ENCODE assay signal across 16 cellular contexts in the genomic region with DNA sequence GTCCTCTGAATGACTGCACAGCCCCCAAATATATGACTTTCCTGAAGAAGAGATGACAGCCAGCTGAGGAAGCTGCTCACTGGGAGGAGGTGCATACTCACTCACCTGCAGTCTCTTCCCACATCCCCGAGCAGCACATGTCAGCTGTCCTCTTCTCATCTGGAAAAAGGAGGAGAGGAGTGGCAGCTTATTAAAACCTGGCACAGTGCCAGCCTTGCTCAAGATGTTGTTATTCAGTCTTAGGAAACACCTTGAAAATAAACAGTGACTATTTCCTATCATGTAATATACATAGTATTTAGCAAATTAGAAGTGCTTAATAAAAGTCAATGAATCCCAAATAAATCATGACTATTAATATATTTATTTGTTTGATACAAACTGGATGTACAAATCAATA.
A peak's percentile ranks its signal among the peaks of the same experiment; 100 is the strongest.
DNase-seq lines count a peak whose midpoint lies in the region; ATAC-seq and FAIRE-seq lines count a peak whose summit lies in the region.
"Had no signal": no experiment of that assay in that cellular context is flagged by ENCODE, and none has a peak within 500 bp of the region (broad histone marks: within the 10 kb centered on the region; RNA-seq: fewer than 3 reads in every experiment).

No MANE protein-coding gene starts in this region.

- DNase-seq in DMS 273 (lab: John Stamatoyannopoulos, UW; ENCODE audit: unreplicated experiment) (peak; percentile 14), DMS 273 treated with DMSO at 0.1 percent for 48 hours (lab: John Stamatoyannopoulos, UW) (no peak), NCI-H187 treated with DMSO at 0.1 percent for 48 hours (lab: John Stamatoyannopoulos, UW) (peak; percentile 10), SK-N-DZ (ENCODE audit: low spot score) (peak; percentile 12), frontal cortex (ENCODE audit: low spot score in 2 of 2) (no peak), RPMI8226 (no peak), left lobe of liver (ENCODE audit: low spot score) (no peak)
- DNase-seq: activated CD4-positive, alpha-beta T cell treated with anti-CD3 and anti-CD28 coated beads for 36 hours; effector CD8-positive, alpha-beta T cell; lower lobe of right lung; naive thymus-derived CD8-positive, alpha-beta T cell; NCI-H1694; stimulated activated CD4-positive, alpha-beta T cell treated with anti-CD3 and anti-CD28 coated beads, Interleukin-12 subunit alpha, Interleukin-12 subunit beta, amount 100 ng/mL, for 4 hours; stimulated activated naive CD4-positive, alpha-beta T cell treated with Interleukin-2 at 50 U/mL for 16 hours; upper lobe of left lung had no signal

- ATAC-seq in left lobe of liver: no peak
- no peak for ATAC-seq in GM21360 (IDR thresholded peaks at IDR 0.05; ENCODE audit: unreplicated experiment)
- ATAC-seq: activated CD4-positive, alpha-beta T cell treated with anti-CD3 and anti-CD28 coated beads for 36 hours; lower lobe of right lung; naive thymus-derived CD8-positive, alpha-beta T cell had no signal

- peak; percentile 10 for FAIRE-seq in frontal cortex (lab: Jason Lieb, UNC)

Comparison
In these comparisons a context has a peak if more than half of its experiments do, and no peak if none do; other contexts are left out.
1. DNase-seq: peak in DMS 273 (single experiment), NCI-H187 treated with DMSO at 0.1 percent for 48 hours (single experiment) and SK-N-DZ (single experiment); none in DMS 273 treated with DMSO at 0.1 percent for 48 hours (single experiment), frontal cortex (0 of 2), RPMI8226 (single experiment) and left lobe of liver (single experiment).